In the genomic region with DNA sequence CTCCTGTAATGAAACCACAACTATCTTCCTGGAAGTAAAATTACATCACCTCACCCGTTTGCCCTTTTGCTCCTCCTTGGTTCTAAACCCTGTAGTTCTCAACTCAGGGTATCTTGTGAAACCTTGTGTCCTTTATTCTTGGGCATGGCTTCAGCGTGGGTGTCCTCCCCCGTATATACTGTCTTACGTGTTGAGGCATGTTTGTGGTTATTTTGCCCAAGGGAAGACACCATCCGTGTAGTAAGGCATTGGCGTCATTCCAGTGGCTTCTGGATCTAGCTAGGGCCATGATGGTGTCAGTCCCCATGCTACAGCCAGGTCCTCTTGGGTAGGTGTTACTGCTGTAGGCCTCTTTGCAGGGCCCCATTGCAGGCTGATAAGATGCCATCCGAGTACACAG, we compare ENCODE assay signal across 1 cellular context.
TF ChIP-seq lines count a peak whose summit lies in the region.

No MANE protein-coding gene starts in this region.

TF ChIP-seq in H1, 55 proteins besides CTCF, POLR2A, EP300 and RAD21 (continued from another document):
- TF ChIP-seq, protein P1, sequence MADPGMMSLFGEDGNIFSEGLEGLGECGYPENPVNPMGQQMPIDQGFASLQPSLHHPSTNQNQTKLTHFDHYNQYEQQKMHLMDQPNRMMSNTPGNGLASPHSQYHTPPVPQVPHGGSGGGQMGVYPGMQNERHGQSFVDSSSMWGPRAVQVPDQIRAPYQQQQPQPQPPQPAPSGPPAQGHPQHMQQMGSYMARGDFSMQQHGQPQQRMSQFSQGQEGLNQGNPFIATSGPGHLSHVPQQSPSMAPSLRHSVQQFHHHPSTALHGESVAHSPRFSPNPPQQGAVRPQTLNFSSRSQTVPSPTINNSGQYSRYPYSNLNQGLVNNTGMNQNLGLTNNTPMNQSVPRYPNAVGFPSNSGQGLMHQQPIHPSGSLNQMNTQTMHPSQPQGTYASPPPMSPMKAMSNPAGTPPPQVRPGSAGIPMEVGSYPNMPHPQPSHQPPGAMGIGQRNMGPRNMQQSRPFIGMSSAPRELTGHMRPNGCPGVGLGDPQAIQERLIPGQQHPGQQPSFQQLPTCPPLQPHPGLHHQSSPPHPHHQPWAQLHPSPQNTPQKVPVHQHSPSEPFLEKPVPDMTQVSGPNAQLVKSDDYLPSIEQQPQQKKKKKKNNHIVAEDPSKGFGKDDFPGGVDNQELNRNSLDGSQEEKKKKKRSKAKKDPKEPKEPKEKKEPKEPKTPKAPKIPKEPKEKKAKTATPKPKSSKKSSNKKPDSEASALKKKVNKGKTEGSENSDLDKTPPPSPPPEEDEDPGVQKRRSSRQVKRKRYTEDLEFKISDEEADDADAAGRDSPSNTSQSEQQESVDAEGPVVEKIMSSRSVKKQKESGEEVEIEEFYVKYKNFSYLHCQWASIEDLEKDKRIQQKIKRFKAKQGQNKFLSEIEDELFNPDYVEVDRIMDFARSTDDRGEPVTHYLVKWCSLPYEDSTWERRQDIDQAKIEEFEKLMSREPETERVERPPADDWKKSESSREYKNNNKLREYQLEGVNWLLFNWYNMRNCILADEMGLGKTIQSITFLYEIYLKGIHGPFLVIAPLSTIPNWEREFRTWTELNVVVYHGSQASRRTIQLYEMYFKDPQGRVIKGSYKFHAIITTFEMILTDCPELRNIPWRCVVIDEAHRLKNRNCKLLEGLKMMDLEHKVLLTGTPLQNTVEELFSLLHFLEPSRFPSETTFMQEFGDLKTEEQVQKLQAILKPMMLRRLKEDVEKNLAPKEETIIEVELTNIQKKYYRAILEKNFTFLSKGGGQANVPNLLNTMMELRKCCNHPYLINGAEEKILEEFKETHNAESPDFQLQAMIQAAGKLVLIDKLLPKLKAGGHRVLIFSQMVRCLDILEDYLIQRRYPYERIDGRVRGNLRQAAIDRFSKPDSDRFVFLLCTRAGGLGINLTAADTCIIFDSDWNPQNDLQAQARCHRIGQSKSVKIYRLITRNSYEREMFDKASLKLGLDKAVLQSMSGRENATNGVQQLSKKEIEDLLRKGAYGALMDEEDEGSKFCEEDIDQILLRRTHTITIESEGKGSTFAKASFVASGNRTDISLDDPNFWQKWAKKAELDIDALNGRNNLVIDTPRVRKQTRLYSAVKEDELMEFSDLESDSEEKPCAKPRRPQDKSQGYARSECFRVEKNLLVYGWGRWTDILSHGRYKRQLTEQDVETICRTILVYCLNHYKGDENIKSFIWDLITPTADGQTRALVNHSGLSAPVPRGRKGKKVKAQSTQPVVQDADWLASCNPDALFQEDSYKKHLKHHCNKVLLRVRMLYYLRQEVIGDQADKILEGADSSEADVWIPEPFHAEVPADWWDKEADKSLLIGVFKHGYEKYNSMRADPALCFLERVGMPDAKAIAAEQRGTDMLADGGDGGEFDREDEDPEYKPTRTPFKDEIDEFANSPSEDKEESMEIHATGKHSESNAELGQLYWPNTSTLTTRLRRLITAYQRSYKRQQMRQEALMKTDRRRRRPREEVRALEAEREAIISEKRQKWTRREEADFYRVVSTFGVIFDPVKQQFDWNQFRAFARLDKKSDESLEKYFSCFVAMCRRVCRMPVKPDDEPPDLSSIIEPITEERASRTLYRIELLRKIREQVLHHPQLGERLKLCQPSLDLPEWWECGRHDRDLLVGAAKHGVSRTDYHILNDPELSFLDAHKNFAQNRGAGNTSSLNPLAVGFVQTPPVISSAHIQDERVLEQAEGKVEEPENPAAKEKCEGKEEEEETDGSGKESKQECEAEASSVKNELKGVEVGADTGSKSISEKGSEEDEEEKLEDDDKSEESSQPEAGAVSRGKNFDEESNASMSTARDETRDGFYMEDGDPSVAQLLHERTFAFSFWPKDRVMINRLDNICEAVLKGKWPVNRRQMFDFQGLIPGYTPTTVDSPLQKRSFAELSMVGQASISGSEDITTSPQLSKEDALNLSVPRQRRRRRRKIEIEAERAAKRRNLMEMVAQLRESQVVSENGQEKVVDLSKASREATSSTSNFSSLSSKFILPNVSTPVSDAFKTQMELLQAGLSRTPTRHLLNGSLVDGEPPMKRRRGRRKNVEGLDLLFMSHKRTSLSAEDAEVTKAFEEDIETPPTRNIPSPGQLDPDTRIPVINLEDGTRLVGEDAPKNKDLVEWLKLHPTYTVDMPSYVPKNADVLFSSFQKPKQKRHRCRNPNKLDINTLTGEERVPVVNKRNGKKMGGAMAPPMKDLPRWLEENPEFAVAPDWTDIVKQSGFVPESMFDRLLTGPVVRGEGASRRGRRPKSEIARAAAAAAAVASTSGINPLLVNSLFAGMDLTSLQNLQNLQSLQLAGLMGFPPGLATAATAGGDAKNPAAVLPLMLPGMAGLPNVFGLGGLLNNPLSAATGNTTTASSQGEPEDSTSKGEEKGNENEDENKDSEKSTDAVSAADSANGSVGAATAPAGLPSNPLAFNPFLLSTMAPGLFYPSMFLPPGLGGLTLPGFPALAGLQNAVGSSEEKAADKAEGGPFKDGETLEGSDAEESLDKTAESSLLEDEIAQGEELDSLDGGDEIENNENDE (IDR thresholded peaks at IDR 0.05; ENCODE audit: insufficient replicate concordance, low read length) = no peak
- TF ChIP-seq HDAC6 (IDR thresholded peaks at IDR 0.05; ENCODE audit: low read depth, low read length) (no peak), CREB1 (IDR thresholded peaks at IDR 0.05) (no peak), RBBP5 (IDR thresholded peaks at IDR 0.05; ENCODE audit: borderline replicate concordance, low read depth, low read length) (no peak), JUND (IDR thresholded peaks at IDR 0.05; ENCODE audit: low read length) (no peak), GABPA (IDR thresholded peaks at IDR 0.05; ENCODE audit: borderline replicate concordance, insufficient read depth, low read length) (no peak), CHD2 (IDR thresholded peaks at IDR 0.05; ENCODE audit: low read length) (no peak), SIRT6 (IDR thresholded peaks at IDR 0.05; ENCODE audit: low read length) (no peak)
